Comparison of ENCODE assay signal across 29 cellular contexts in the genomic region with DNA sequence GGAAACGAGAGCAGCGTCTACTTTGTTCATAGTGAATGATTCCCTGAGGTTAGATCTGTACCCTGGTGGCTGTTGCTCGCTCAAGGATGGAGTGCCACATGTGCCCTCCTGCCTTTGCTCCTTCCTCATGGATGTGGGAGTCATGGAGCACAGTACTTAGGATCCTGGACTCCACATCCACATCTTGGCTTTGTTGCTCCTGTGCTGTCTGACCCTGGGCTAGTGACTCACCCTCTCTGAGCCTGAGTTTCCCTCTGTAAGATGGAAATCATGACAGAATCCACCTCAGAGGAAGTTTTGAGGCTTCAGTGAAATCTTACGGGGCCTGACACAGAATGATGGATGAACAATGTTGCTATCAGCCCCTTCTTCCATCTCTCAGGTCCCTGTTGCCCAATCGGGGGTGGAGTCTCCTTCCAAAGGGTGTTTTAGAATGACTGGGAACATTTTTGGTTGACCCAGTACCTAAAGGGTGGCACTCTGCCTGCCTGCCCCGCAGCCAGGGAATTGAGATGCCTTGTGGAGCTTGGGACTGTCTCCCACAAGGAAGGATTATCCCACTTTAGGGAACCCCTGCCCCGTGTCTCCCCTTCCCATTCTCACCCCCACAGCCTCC. TPM values are rescaled to one million over a fixed set of nuclear protein-coding genes. Genes with fewer than 3 reads are reported as not detected.
DNase-seq lines count a peak whose midpoint lies in the region; ATAC-seq and TF ChIP-seq lines count a peak whose summit lies in the region.
"Had no signal": no experiment of that assay in that cellular context is flagged by ENCODE, and none has a peak within 500 bp of the region (broad histone marks: within the 10 kb centered on the region; RNA-seq: fewer than 3 reads in every experiment).

No MANE protein-coding gene starts in this region.

- POLR2A ChIA-PET in activated B cell treated with CpG ODN at 0.5 μM for 24 hours (lab: Charles Lee): no interaction called here

- CTCF ChIA-PET in activated B cell treated with CpG ODN at 0.5 μM for 24 hours (lab: Charles Lee): interaction anchor here (1.2 kb wide), 1 partner anchor 32 kb away, joined by 3 read pairs; no protein-coding TSS in a partner anchor

- intact Hi-C loops in activated B cell treated with CpG ODN at 0.5 μM for 24 hours (cut with micrococcal nuclease): no loop called here

- no peak overlapping the region for H3K27ac ChIP-seq in brain microvascular endothelial cell
- H3K27ac ChIP-seq: esophagus squamous epithelium, gastroesophageal sphincter, left ventricle myocardium inferior, ovary, thyroid gland had no signal

- H3K9me3 Mint-ChIP-seq in activated naive CD4-positive, alpha-beta T cell treated with anti-CD3 and anti-CD28 coated beads, Interleukin-2, amount 50 U/mL, for 24 hours: no peaks in the 10 kb centered on the region
- no peaks in the 10 kb centered on the region for H3K9me3 Mint-ChIP-seq in activated B cell treated with CpG ODN at 0.5 μM for 24 hours
- H3K9me3 Mint-ChIP-seq in stimulated activated naive B cell treated with anti-CD40 and anti-IgM and Interleukin-4, amounts not matched to agents 10 μg/mL and 1 μg/mL and 100 μg/mL, for 72 hours: no peaks in the 10 kb centered on the region
- H3K9me3 Mint-ChIP-seq: mesothelial cell of epicardium had no signal

- H3K27ac Mint-ChIP-seq in activated naive CD4-positive, alpha-beta T cell treated with anti-CD3 and anti-CD28 coated beads, Interleukin-2, amount 50 U/mL, for 24 hours: peak overlapping the region; percentile 56
- peak overlapping the region; percentile 46 for H3K27ac Mint-ChIP-seq in activated B cell treated with CpG ODN at 0.5 μM for 24 hours
- peak overlapping the region; percentile 59 for H3K27ac Mint-ChIP-seq in stimulated activated naive B cell treated with anti-CD40 and anti-IgM and Interleukin-4, amounts not matched to agents 10 μg/mL and 1 μg/mL and 100 μg/mL, for 72 hours
- H3K27ac Mint-ChIP-seq: mesothelial cell of epicardium had no signal

- no peak for DNase-seq in activated naive CD4-positive, alpha-beta T cell (lab: John Stamatoyannopoulos, UW)
- DNase-seq in activated B cell treated with CpG ODN at 0.5 μM for 24 hours: no peak
- peak; percentile 11 for DNase-seq in brain microvascular endothelial cell
- no peak for DNase-seq in stimulated activated naive B cell treated with anti-CD40 and anti-IgM and Interleukin-4, amounts not matched to agents 10 μg/mL and 1 μg/mL and 100 μg/mL, for 72 hours
- no peak for DNase-seq in NK-92 treated with Interleukin-12 subunit alpha and Interleukin-12 subunit beta, amount 100 ng/mL, for 24 hours (lab: John Stamatoyannopoulos, UW)
- DNase-seq in D341Med (ENCODE audit: low spot score): no peak
- DNase-seq: amniotic stem cell; CD4-positive, CD25-positive, alpha-beta regulatory T cell; cortex of kidney; EL; esophagus squamous epithelium; hippocampal formation; left ventricle myocardium inferior; naive thymus-derived CD4-positive, alpha-beta T cell; NCI-H1417; NCI-H2081 treated with DMSO at 0.1 percent for 48 hours; ovary; retina; SK-N-SH; stimulated activated CD4-positive, alpha-beta T cell treated with anti-CD3 and anti-CD28 coated beads, Interleukin-2, amount 100 ng/mL, for 48 hours; stimulated activated naive CD4-positive, alpha-beta T cell; T-helper 2 cell; thyroid gland had no signal

- in situ Hi-C loops in brain microvascular endothelial cell (cut with HindIII; ENCODE audit: low pct_ligation_motif_present, low sequenced_read_pairs): no loop called here

- H3K4me3 Mint-ChIP-seq in activated naive CD4-positive, alpha-beta T cell treated with anti-CD3 and anti-CD28 coated beads, Interleukin-2, amount 50 U/mL, for 24 hours: no peak overlapping the region
- no peak overlapping the region for H3K4me3 Mint-ChIP-seq in activated B cell treated with CpG ODN at 0.5 μM for 24 hours
- H3K4me3 Mint-ChIP-seq in stimulated activated naive B cell treated with anti-CD40 and anti-IgM and Interleukin-4, amounts not matched to agents 10 μg/mL and 1 μg/mL and 100 μg/mL, for 72 hours: no peak overlapping the region
- H3K4me3 Mint-ChIP-seq: CD4-positive, CD25-positive, alpha-beta regulatory T cell; mesothelial cell of epicardium had no signal

- TF ChIP-seq CTCF in activated B cell treated with CpG ODN at 0.5 μM for 24 hours (IDR thresholded peaks at IDR 0.05): no peak
- TF ChIP-seq CTCF in brain microvascular endothelial cell (IDR thresholded peaks at IDR 0.05; ENCODE audit: low read depth, low read length, missing control alignments): no peak

- H3K27me3 Mint-ChIP-seq in activated naive CD4-positive, alpha-beta T cell treated with anti-CD3 and anti-CD28 coated beads, Interleukin-2, amount 50 U/mL, for 24 hours: no peaks in the 10 kb centered on the region
- H3K27me3 Mint-ChIP-seq in activated B cell treated with CpG ODN at 0.5 μM for 24 hours: no peaks in the 10 kb centered on the region
- H3K27me3 Mint-ChIP-seq in stimulated activated naive B cell treated with anti-CD40 and anti-IgM and Interleukin-4, amounts not matched to agents 10 μg/mL and 1 μg/mL and 100 μg/mL, for 72 hours: no peaks in the 10 kb centered on the region
- H3K27me3 Mint-ChIP-seq: CD4-positive, CD25-positive, alpha-beta regulatory T cell; naive thymus-derived CD4-positive, alpha-beta T cell had no signal

- no peak for ATAC-seq in activated B cell treated with CpG ODN at 0.5 μM for 24 hours (ENCODE audit: low read depth)
- no peak for ATAC-seq in stimulated activated naive B cell treated with anti-CD40 and anti-IgM and Interleukin-4, amounts not matched to agents 10 μg/mL and 1 μg/mL and 100 μg/mL, for 72 hours (replicated peaks)
- ATAC-seq: gastroesophageal sphincter; naive thymus-derived CD4-positive, alpha-beta T cell had no signal

- no peaks in the 10 kb centered on the region for H3K27me3 ChIP-seq in brain microvascular endothelial cell (replicated peaks)
- H3K27me3 ChIP-seq: esophagus squamous epithelium, gastroesophageal sphincter, ovary, thyroid gland had no signal

- peaks cover 15% of the 10 kb centered on the region for H3K4me1 Mint-ChIP-seq in activated naive CD4-positive, alpha-beta T cell treated with anti-CD3 and anti-CD28 coated beads, Interleukin-2, amount 50 U/mL, for 24 hours
- no peaks in the 10 kb centered on the region for H3K4me1 Mint-ChIP-seq in activated B cell treated with CpG ODN at 0.5 μM for 24 hours
- peaks cover 8 to 28% of the 10 kb centered on the region in 2 donors for H3K4me1 Mint-ChIP-seq in stimulated activated naive B cell treated with anti-CD40 and anti-IgM and Interleukin-4, amounts not matched to agents 10 μg/mL and 1 μg/mL and 100 μg/mL, for 72 hours
- H3K4me1 Mint-ChIP-seq: mesothelial cell of epicardium had no signal

- peaks cover 21% of the 10 kb centered on the region for H3K36me3 Mint-ChIP-seq in activated naive CD4-positive, alpha-beta T cell treated with anti-CD3 and anti-CD28 coated beads, Interleukin-2, amount 50 U/mL, for 24 hours
- H3K36me3 Mint-ChIP-seq in activated B cell treated with CpG ODN at 0.5 μM for 24 hours (ENCODE audit: low read depth): peaks cover 89% of the 10 kb centered on the region
- peaks cover 68 to 82% of the 10 kb centered on the region in 2 donors for H3K36me3 Mint-ChIP-seq in stimulated activated naive B cell treated with anti-CD40 and anti-IgM and Interleukin-4, amounts not matched to agents 10 μg/mL and 1 μg/mL and 100 μg/mL, for 72 hours

- peaks cover 93% of the 10 kb centered on the region for H3K36me3 ChIP-seq in brain microvascular endothelial cell (replicated peaks)
- H3K36me3 ChIP-seq: ovary had no signal

- H3K4me3 ChIP-seq in brain microvascular endothelial cell (ENCODE audit: low read depth, low read length): no peak overlapping the region
- H3K4me3 ChIP-seq: esophagus squamous epithelium, gastroesophageal sphincter, left ventricle myocardium inferior, ovary, smooth muscle cell, thyroid gland had no signal

RNA-seq across cellular contexts. Expression of gene TIMM50, which starts 9.8 kb away (rescaled TPM):
- total RNA-seq in activated B cell treated with CpG ODN at 0.5 μM for 24 hours: 63.8 and 68.9 TPM in 2 replicates

RNA-seq across cellular contexts. Expression of gene SUPT5H, which starts 25.4 kb away (rescaled TPM):
- 184 and 200 TPM in 2 replicates for total RNA-seq in activated B cell treated with CpG ODN at 0.5 μM for 24 hours

RNA-seq across cellular contexts. Expression of gene DLL3, which starts 27.9 kb away (rescaled TPM):
- 0.53 and 0.73 TPM in 2 replicates for total RNA-seq in activated B cell treated with CpG ODN at 0.5 μM for 24 hours
- total RNA-seq: esophagus squamous epithelium, gastroesophageal sphincter, left ventricle myocardium inferior had no signal

RNA-seq across cellular contexts. Expression of gene RPS16, which starts 35.1 kb away (rescaled TPM):
- total RNA-seq in activated B cell treated with CpG ODN at 0.5 μM for 24 hours: 4,002 and 4,656 TPM in 2 replicates

RNA-seq across cellular contexts. Expression of gene SELENOV, which starts 44.1 kb away (rescaled TPM):
- not detected in 2 replicates for total RNA-seq in activated B cell treated with CpG ODN at 0.5 μM for 24 hours
- total RNA-seq: CD4-positive, CD25-positive, alpha-beta regulatory T cell; esophagus squamous epithelium; gastroesophageal sphincter; left ventricle myocardium inferior; MCF 10A; naive thymus-derived CD4-positive, alpha-beta T cell; OCI-LY7; smooth muscle cell had no signal
